ENCODE assay signal across 14 cellular contexts in the genomic region with DNA sequence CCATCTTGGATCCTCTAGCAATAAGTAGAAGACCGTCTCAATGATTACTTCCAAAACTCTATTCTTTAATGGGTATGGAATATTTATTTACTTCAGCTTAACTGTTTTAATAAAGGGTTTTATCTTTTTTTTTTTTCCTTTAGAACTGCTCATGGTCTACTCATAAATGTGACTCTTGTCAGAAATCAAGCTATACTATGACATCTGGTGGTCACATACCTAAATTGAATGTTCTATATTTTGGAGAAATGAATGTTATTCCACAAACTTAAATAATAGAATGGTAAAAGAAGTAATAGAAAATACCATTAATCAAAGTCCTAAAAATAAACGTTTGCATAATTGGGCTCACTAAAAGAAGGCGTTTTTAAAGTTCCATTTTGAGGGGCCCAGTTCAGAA.
DNase-seq lines count a peak whose midpoint lies in the region; ATAC-seq and TF ChIP-seq lines count a peak whose summit lies in the region.
"Had no signal": no experiment of that assay in that cellular context is flagged by ENCODE, and none has a peak within 500 bp of the region (broad histone marks: within the 10 kb centered on the region; RNA-seq: fewer than 3 reads in every experiment).

No MANE protein-coding gene starts in this region.

- H3K9ac ChIP-seq in mammary epithelial cell (ENCODE audit: insufficient read depth, low read length), result no peak overlapping the region

- H3K4me3 ChIP-seq in mammary epithelial cell (replicated peaks in 1 of 3; ENCODE audit: insufficient read depth in 1 of 3, low read depth in 2 of 3, low read length in 3 of 3), result no peak overlapping the region
- H3K4me3 ChIP-seq in epithelial cell of esophagus (ENCODE audit: low read length), result no peak overlapping the region
- no peak overlapping the region for H3K4me3 ChIP-seq in osteoblast (ENCODE audit: insufficient read depth, low read length)
- H3K4me3 ChIP-seq: gastroesophageal sphincter, lung, SJSA1, vagina had no signal

- H3K9me3 ChIP-seq in mammary epithelial cell (replicated peaks; ENCODE audit: insufficient read depth, low read length), result no peaks in the 10 kb centered on the region
- H3K9me3 ChIP-seq in osteoblast (ENCODE audit: low read depth, low read length), result no peaks in the 10 kb centered on the region
- H3K9me3 ChIP-seq: gastroesophageal sphincter, SJSA1, vagina had no signal

- H2AFZ ChIP-seq in mammary epithelial cell (ENCODE audit: low read depth, low read length) (no peak overlapping the region), osteoblast (ENCODE audit: low read length) (no peak overlapping the region)

- no peak overlapping the region for H3K27ac Mint-ChIP-seq in MCF 10A (ENCODE audit: low read depth, unreplicated experiment)
- no peak overlapping the region for H3K27ac Mint-ChIP-seq in activated naive CD8-positive, alpha-beta T cell treated with anti-CD3 and anti-CD28 coated beads for 36 hours

- H3K9me3 Mint-ChIP-seq in MCF 10A (ENCODE audit: unreplicated experiment), result no peaks in the 10 kb centered on the region
- H3K9me3 Mint-ChIP-seq in activated naive CD8-positive, alpha-beta T cell treated with anti-CD3 and anti-CD28 coated beads for 36 hours, result no peaks in the 10 kb centered on the region

- WGBS in mammary epithelial cell (ENCODE audit: low coverage, missing lambda C conversion rate), result 37% methylated on average over 3 of the region's 3 CpGs

- TF ChIP-seq CTCF in MCF 10A (IDR thresholded peaks at IDR 0.05; ENCODE audit: unreplicated experiment) (no peak), mammary epithelial cell (conservative IDR thresholded peaks at IDR 0.05 in 1 of 2, IDR thresholded peaks at IDR 0.05 in 1 of 2; ENCODE audit: extremely low read depth in 1 of 2, insufficient read depth in 1 of 2, low read depth in 1 of 2, low read length in 2 of 2) (peak in 1 of 2 donors; percentile 21), epithelial cell of esophagus (IDR thresholded peaks at IDR 0.05; ENCODE audit: insufficient read depth, low read depth, low read length, missing control alignments) (no peak), osteoblast (IDR thresholded peaks at IDR 0.05; ENCODE audit: extremely low read depth, low read depth, low read length) (peak; percentile 34)

- in situ Hi-C loops in mammary epithelial cell (cut with MboI; ENCODE audit: low sequenced_read_pairs in 2 of 2), result loop anchor here in 1 of 2 donors (25.0 kb wide), 1 partner anchor 329 kb away; no protein-coding TSS in a partner anchor

- no peaks in the 10 kb centered on the region for H3K79me2 ChIP-seq in mammary epithelial cell (ENCODE audit: insufficient read depth, low read length)
- no peaks in the 10 kb centered on the region for H3K79me2 ChIP-seq in osteoblast (ENCODE audit: insufficient read depth, low read length)

- POLR2A ChIA-PET in MCF 10A (lab: Yijun Ruan, JAX), result no interaction called here

- H3K27ac ChIP-seq in mammary epithelial cell (ENCODE audit: insufficient read depth, low read depth, low read length) (no peak overlapping the region), osteoblast (ENCODE audit: low read depth, low read length) (no peak overlapping the region)
- H3K27ac ChIP-seq: gastroesophageal sphincter, SJSA1, vagina had no signal

- no peaks in the 10 kb centered on the region for H3K36me3 ChIP-seq in mammary epithelial cell (ENCODE audit: insufficient read depth, low read length)
- no peaks in the 10 kb centered on the region for H3K36me3 ChIP-seq in osteoblast (ENCODE audit: insufficient read depth, low read length)
- H3K36me3 ChIP-seq: gastroesophageal sphincter, SJSA1, vagina had no signal

- no peaks in the 10 kb centered on the region for H3K36me3 Mint-ChIP-seq in MCF 10A (ENCODE audit: insufficient read depth, unreplicated experiment)
- no peaks in the 10 kb centered on the region for H3K36me3 Mint-ChIP-seq in activated naive CD8-positive, alpha-beta T cell treated with anti-CD3 and anti-CD28 coated beads for 36 hours

- BruUV-seq in MCF 10A (replicated peaks; lab: Mats Ljungman, UMichigan), result no TSS peak
- no TSS peak for BruUV-seq in mammary epithelial cell (replicated peaks; lab: Mats Ljungman, UMichigan)

- CTCF ChIA-PET in MCF 10A (lab: Yijun Ruan, JAX) (interaction anchor here (0.5 to 5.0 kb wide), 13 partner anchors 9 to 784 kb away, joined by 3 to 43 read pairs (median 4); no protein-coding TSS in a partner anchor), mammary epithelial cell (lab: Charles Lee; ENCODE audit: low non-redundant PET) (no interaction called here)

- H3K27me3 ChIP-seq in mammary epithelial cell (ENCODE audit: insufficient read depth, low read length) (no peaks in the 10 kb centered on the region), osteoblast (ENCODE audit: insufficient read depth, low read length) (no peaks in the 10 kb centered on the region)
- H3K27me3 ChIP-seq: gastroesophageal sphincter, SJSA1, vagina had no signal

- no peak overlapping the region for H3K4me3 Mint-ChIP-seq in MCF 10A (ENCODE audit: unreplicated experiment)
- H3K4me3 Mint-ChIP-seq in activated naive CD8-positive, alpha-beta T cell treated with anti-CD3 and anti-CD28 coated beads for 36 hours, result no peak overlapping the region

- peaks cover 11% of the 10 kb centered on the region for H3K27me3 Mint-ChIP-seq in MCF 10A (ENCODE audit: insufficient read depth, unreplicated experiment)
- peaks cover 13% of the 10 kb centered on the region for H3K27me3 Mint-ChIP-seq in activated naive CD8-positive, alpha-beta T cell treated with anti-CD3 and anti-CD28 coated beads for 36 hours

- H4K20me1 ChIP-seq in mammary epithelial cell (ENCODE audit: insufficient read depth, low read length), result no peaks in the 10 kb centered on the region
- no peaks in the 10 kb centered on the region for H4K20me1 ChIP-seq in osteoblast (ENCODE audit: insufficient read depth, low read length)

- no peak for ATAC-seq in GM19455 (IDR thresholded peaks at IDR 0.05; ENCODE audit: unreplicated experiment)
- ATAC-seq: gastroesophageal sphincter had no signal

- intact Hi-C loops in MCF 10A (cut with micrococcal nuclease), result loop anchor here (1.0 to 2.0 kb wide), 4 partner anchors 201 to 737 kb away; no protein-coding TSS in a partner anchor
- intact Hi-C loops in mammary epithelial cell (cut with micrococcal nuclease), result loop anchor here (1.0 to 2.0 kb wide), 2 partner anchors 371 to 737 kb away; no protein-coding TSS in a partner anchor

- H3K4me1 Mint-ChIP-seq in MCF 10A (ENCODE audit: insufficient read depth, unreplicated experiment), result no peaks in the 10 kb centered on the region
- no peaks in the 10 kb centered on the region for H3K4me1 Mint-ChIP-seq in activated naive CD8-positive, alpha-beta T cell treated with anti-CD3 and anti-CD28 coated beads for 36 hours

- H3K4me2 ChIP-seq in mammary epithelial cell (ENCODE audit: insufficient read depth, low read depth, low read length), result no peak overlapping the region
- no peak overlapping the region for H3K4me2 ChIP-seq in osteoblast (ENCODE audit: insufficient read depth, low read length)

- DNase-seq in MCF 10A (ENCODE audit: unreplicated experiment) (peak; percentile 9), mammary epithelial cell (no peak), NCI-H460 (ENCODE audit: extremely low read depth, low read depth) (peak; percentile 9), epithelial cell of esophagus (ENCODE audit: low read depth) (peak; percentile 6), osteoblast (ENCODE audit: insufficient read length, low spot score, missing footprints) (no peak), epidermal melanocyte (ENCODE audit: insufficient read length, low spot score) (no peak)
- no peak for DNase-seq in activated naive CD8-positive, alpha-beta T cell treated with anti-CD3 and anti-CD28 coated beads for 36 hours
- DNase-seq: NCI-H1105 treated with DMSO at 0.1 percent for 48 hours, NCI-H510A had no signal

- H3K4me1 ChIP-seq in mammary epithelial cell (ENCODE audit: insufficient read depth, low read length) (no peaks in the 10 kb centered on the region), osteoblast (ENCODE audit: insufficient read depth, low read length) (no peaks in the 10 kb centered on the region)
- H3K4me1 ChIP-seq: gastroesophageal sphincter, SJSA1, vagina had no signal

- dilution Hi-C loops in mammary epithelial cell (cut with HindIII; ENCODE audit: low sequenced_read_pairs), result no loop called here

Comparison
In these comparisons a context has a peak if more than half of its experiments do, and no peak if none do; other contexts are left out.
1. DNase-seq: peak in MCF 10A (single experiment), NCI-H460 (single experiment) and epithelial cell of esophagus (single experiment); none in mammary epithelial cell (single experiment), osteoblast (single experiment), epidermal melanocyte (single experiment) and activated naive CD8-positive, alpha-beta T cell treated with anti-CD3 and anti-CD28 coated beads for 36 hours (single experiment).